ENCODE assay signal across 30 cellular contexts in the genomic region with DNA sequence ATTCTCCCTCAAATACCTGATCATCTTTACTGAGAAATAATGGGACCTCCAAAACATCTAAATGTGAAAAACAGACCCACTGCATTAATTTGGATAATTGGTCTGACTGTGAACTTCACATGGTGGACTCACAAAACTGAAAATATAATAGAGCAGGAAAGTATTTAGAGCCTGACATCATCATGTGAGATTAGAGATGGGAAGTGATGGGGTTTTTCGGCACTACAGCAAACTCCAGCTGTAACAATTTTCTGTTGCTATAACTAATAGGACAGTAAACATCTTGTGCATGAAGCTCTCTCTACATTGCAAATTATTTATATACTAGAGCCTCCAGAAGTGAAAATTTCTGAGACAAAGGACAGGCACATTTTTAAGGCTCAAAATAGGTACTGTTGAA. TPM values are rescaled to one million over a fixed set of nuclear protein-coding genes. Genes with fewer than 3 reads are reported as not detected.
"Had no signal": no experiment of that assay in that cellular context is flagged by ENCODE, and none has a peak within 500 bp of the region (broad histone marks: within the 10 kb centered on the region; RNA-seq: fewer than 3 reads in every experiment).

No MANE protein-coding gene starts in this region.

- ATAC-seq: activated naive CD4-positive, alpha-beta T cell treated with anti-CD3 and anti-CD28 coated beads, Interleukin-2, amount 50 U/mL, for 72 hours; activated T-cell treated with anti-CD3 and anti-CD28 coated beads, Interleukin-2, amount 50 U/mL, for 4 hours; WTC11 had no signal

- H3K27ac ChIP-seq: KMS-11, Peyer's patch, SJSA1 had no signal

- H3K4me3 ChIP-seq: Peyer's patch, SJSA1 had no signal

- H3K9me3 ChIP-seq: Peyer's patch, SJSA1, SK-N-SH had no signal

- H3K27me3 ChIP-seq: Peyer's patch, SJSA1 had no signal

- H3K4me2 ChIP-seq: KMS-11, SK-N-SH had no signal

- H3K4me1 ChIP-seq: Peyer's patch had no signal

- H3K9ac ChIP-seq: KMS-11, SK-N-SH had no signal

- DNase-seq: activated CD4-positive, alpha-beta memory T cell treated with anti-CD3 and anti-CD28 coated beads for 36 hours; activated CD4-positive, alpha-beta T cell treated with anti-CD3 and anti-CD28 coated beads for 4 hours; activated CD4-positive, alpha-beta T cell treated with anti-CD3 and anti-CD28 coated beads, Interleukin-2, amount 50 U/mL, for 1 hour; activated CD4-positive, CD25-positive, alpha-beta regulatory T cell treated with anti-CD3 and anti-CD28 coated beads, Interleukin-2, amount 50 U/mL, for 72 hours; activated CD8-positive, alpha-beta memory T cell treated with anti-CD3 and anti-CD28 coated beads, Interleukin-2, amount 50 U/mL, for 4 hours; activated gamma-delta T cell treated with Interleukin-2 at 50 U/mL for 16 hours; activated naive CD4-positive, alpha-beta T cell treated with anti-CD3 and anti-CD28 coated beads for 36 hours; activated T-cell treated with anti-CD3 and anti-CD28 coated beads for 4 hours; activated T-cell treated with anti-CD3 and anti-CD28 coated beads, Interleukin-2, amount 50 U/mL, for 4 hours; anterior cingulate cortex; MM.1S; MV-4-11; NCI-H1092; NCI-H1436 treated with DMSO at 0.1 percent for 48 hours; NCI-H1694 treated with DMSO at 0.1 percent for 48 hours; NCI-H2029; NCI-H345; NCI-H526; NCI-H748 treated with DMSO at 0.1 percent for 48 hours; NK-92 treated with Interleukin-12 subunit alpha and Interleukin-12 subunit beta, amount 100 ng/mL, for 24 hours; PC-3; Peyer's patch; RPMI8226; SHP77 treated with DMSO at 0.1 percent for 48 hours; SK-N-SH had no signal

- H3K36me3 ChIP-seq: Peyer's patch, SJSA1 had no signal

RNA-seq across cellular contexts. Expression of a gene that starts 32.2 kb away (rescaled TPM):
- total RNA-seq: activated CD4-positive, alpha-beta memory T cell treated with anti-CD3 and anti-CD28 coated beads for 36 hours; activated naive CD4-positive, alpha-beta T cell treated with anti-CD3 and anti-CD28 coated beads for 36 hours; activated naive CD4-positive, alpha-beta T cell treated with anti-CD3 and anti-CD28 coated beads, Interleukin-2, amount 50 U/mL, for 72 hours; activated T-helper 1 cell treated with anti-CD3 and anti-CD28 coated beads, Interleukin-12 subunit alpha, Interleukin-12 subunit beta, Interleukin-2, Interleukin-4 antibody, amounts not matched to agents 30 ng/mL and 10 ng/mL and 1 ng/mL, durations not matched to agents 14 hours and 24 hours and 36 hours had no signal

RNA-seq across cellular contexts. Expression of a gene that starts 34.4 kb away (rescaled TPM):
- total RNA-seq: activated naive CD4-positive, alpha-beta T cell treated with anti-CD3 and anti-CD28 coated beads for 36 hours; activated T-helper 1 cell treated with anti-CD3 and anti-CD28 coated beads, Interleukin-12 subunit alpha, Interleukin-12 subunit beta, Interleukin-2, Interleukin-4 antibody, amounts not matched to agents 30 ng/mL and 10 ng/mL and 1 ng/mL, durations not matched to agents 14 hours and 24 hours and 36 hours had no signal
